In genomic region chr1:204418174-204419063, GRCh38 we compare ENCODE assay signal across 9 cellular contexts. TPM values are rescaled to one million over a fixed set of nuclear protein-coding genes. Genes with fewer than 3 reads are reported as not detected.
DNase-seq lines count a peak whose midpoint lies in the region; ATAC-seq and TF ChIP-seq lines count a peak whose summit lies in the region.
"Had no signal": no experiment of that assay in that cellular context is flagged by ENCODE, and none has a peak within 500 bp of the region (broad histone marks: within the 10 kb centered on the region; RNA-seq: fewer than 3 reads in every experiment).

No MANE protein-coding gene starts in this region.

- no peak overlapping the region for H2BK120ac ChIP-seq in mesenchymal stem cell (ENCODE audit: low read depth, low read length)

- peak overlapping the region; percentile 27 for H4K91ac ChIP-seq in mesenchymal stem cell (ENCODE audit: low read length)

- no peak overlapping the region for H2AFZ ChIP-seq in mesenchymal stem cell (ENCODE audit: low read depth, low read length)

- peak overlapping the region in 1 of 2 experiments; percentile 49 for H3K18ac ChIP-seq in mesenchymal stem cell (ENCODE audit: low read depth in 1 of 2, low read length in 2 of 2)

- H3K9me3 ChIP-seq in A673 (ENCODE audit: low read depth, low read length, poor library complexity, severe bottlenecking) (no peaks in the 10 kb centered on the region), adrenal gland (replicated peaks in 1 of 3) (no peaks in the 10 kb centered on the region), mesenchymal stem cell (ENCODE audit: control insufficient read depth, low read length) (no peaks in the 10 kb centered on the region), psoas muscle (no peaks in the 10 kb centered on the region)

- peak in 1 of 2 donors; percentile 34 for TF ChIP-seq POLR2A in adrenal gland (IDR thresholded peaks at IDR 0.05)

- DNase-seq in A673 (ENCODE audit: low spot score) (no peak), HCEC 1CT (peak; percentile 21), adrenal gland (peak in 3 of 7 donors; percentile 25 to 52 (median 44)), mesenchymal stem cell (peak; percentile 33), cerebellar cortex (ENCODE audit: low spot score) (no peak), psoas muscle (no peak)
- no peak for DNase-seq in stimulated activated CD4-positive, alpha-beta T cell treated with anti-CD3 and anti-CD28 coated beads, Interleukin-2, amount 100 ng/mL, for 48 hours
- DNase-seq: NCI-H1092 had no signal

- no peak for TF ChIP-seq CTCF in A673 (conservative IDR thresholded peaks at IDR 0.05; ENCODE audit: low read depth, low read length)
- TF ChIP-seq CTCF in adrenal gland (IDR thresholded peaks at IDR 0.05), result no peak
- no peak for TF ChIP-seq CTCF in psoas muscle (IDR thresholded peaks at IDR 0.05)

- H3K4me1 ChIP-seq in A673 (ENCODE audit: insufficient read depth, low read length, poor library complexity, severe bottlenecking) (peaks cover 32% of the 10 kb centered on the region), adrenal gland (replicated peaks in 1 of 2) (peaks cover 38 to 44% of the 10 kb centered on the region in 2 donors), mesenchymal stem cell (ENCODE audit: control insufficient read depth, insufficient read depth, low read depth, low read length) (peaks cover 8% of the 10 kb centered on the region), psoas muscle (peaks cover 18% of the 10 kb centered on the region)

- POLR2A ChIA-PET in A673 (lab: Charles Lee; ENCODE audit: low non-redundant PET), result no interaction called here

- H3K14ac ChIP-seq in mesenchymal stem cell (ENCODE audit: low read length in 2 of 2), result no peak overlapping the region

- no peaks in the 10 kb centered on the region for H3K36me3 ChIP-seq in A673 (ENCODE audit: insufficient read depth, low read length, poor library complexity, severe bottlenecking)
- H3K36me3 ChIP-seq in adrenal gland (replicated peaks in 1 of 2), result no peaks in the 10 kb centered on the region
- no peaks in the 10 kb centered on the region for H3K36me3 ChIP-seq in mesenchymal stem cell (ENCODE audit: control insufficient read depth in 1 of 2, insufficient read depth in 2 of 2, low read depth in 1 of 2, low read length in 2 of 2)
- peaks cover 0 to 33% of the 10 kb centered on the region in 2 donors for H3K36me3 ChIP-seq in psoas muscle (ENCODE audit: insufficient read depth in 1 of 2, low read depth in 1 of 2)

- H3K79me1 ChIP-seq in mesenchymal stem cell (replicated peaks; ENCODE audit: low read length, poor library complexity, severe bottlenecking), result peaks cover 2% of the 10 kb centered on the region

- peak overlapping the region; percentile 72 for H2AK5ac ChIP-seq in mesenchymal stem cell (ENCODE audit: low read length, severe bottlenecking)

- CTCF ChIA-PET in A673 (lab: Charles Lee), result no interaction called here

- no peak for ATAC-seq in psoas muscle
- ATAC-seq in GM21717 (IDR thresholded peaks at IDR 0.05; ENCODE audit: unreplicated experiment), result no peak

- peak overlapping the region; percentile 59 for H2BK5ac ChIP-seq in mesenchymal stem cell (ENCODE audit: low read depth, low read length, poor library complexity, severe bottlenecking)

- H3K27me3 ChIP-seq in A673 (replicated peaks; ENCODE audit: insufficient read depth, low read depth, low read length, poor library complexity) (no peaks in the 10 kb centered on the region), adrenal gland (no peaks in the 10 kb centered on the region), mesenchymal stem cell (ENCODE audit: control insufficient read depth in 1 of 2, insufficient read depth in 1 of 2, low read length in 2 of 2) (no peaks in the 10 kb centered on the region), psoas muscle (ENCODE audit: insufficient read depth in 3 of 3, low read length in 2 of 3) (no peaks in the 10 kb centered on the region)

- 61 to 74% (median 72%) methylated on average over 10 of the region's 10 CpGs for WGBS in adrenal gland, 4 donors
- 92% methylated on average over 10 of the region's 10 CpGs for WGBS in mesenchymal stem cell
- 63 to 75% (median 68%) methylated on average over 10 of the region's 10 CpGs for WGBS in psoas muscle, 3 donors

- intact Hi-C loops in A673 (cut with micrococcal nuclease; ENCODE audit: unreplicated experiment) (no loop called here), adrenal gland (cut with DNase I) (no loop called here), psoas muscle (cut with DNase I) (no loop called here)

- peak overlapping the region in 1 of 2 experiments; percentile 72 for H2BK12ac ChIP-seq in mesenchymal stem cell (ENCODE audit: low read length in 2 of 2)

- H3K27ac ChIP-seq in A673 (ENCODE audit: low read depth, low read length, poor library complexity, severe bottlenecking), result peak overlapping the region; percentile 62
- H3K27ac ChIP-seq in adrenal gland, result peak overlapping the region; percentile 86 to 95 (median 89)
- peak overlapping the region; percentile 90 for H3K27ac ChIP-seq in mesenchymal stem cell (ENCODE audit: low read length, poor library complexity, severe bottlenecking)
- H3K27ac ChIP-seq in psoas muscle, result no peak overlapping the region

- no peak overlapping the region for H2BK15ac ChIP-seq in mesenchymal stem cell (ENCODE audit: low read depth, poor library complexity, severe bottlenecking)

- no TSS peak for BruUV-seq in A673 (replicated peaks; lab: Mats Ljungman, UMichigan)

- H3K4me3 ChIP-seq in A673 (ENCODE audit: low read depth, low read length, poor library complexity, severe bottlenecking), result no peak overlapping the region
- H3K4me3 ChIP-seq in adrenal gland, result no peak overlapping the region
- H3K4me3 ChIP-seq in mesenchymal stem cell (ENCODE audit: insufficient read depth in 1 of 2, low read depth in 1 of 2, low read length in 2 of 2), result peak overlapping the region in 1 of 2 experiments; percentile 63
- H3K4me3 ChIP-seq in psoas muscle, result no peak overlapping the region

- no peak overlapping the region for H3K4me2 ChIP-seq in mesenchymal stem cell (ENCODE audit: low read length, poor library complexity, severe bottlenecking)

- H4K8ac ChIP-seq in mesenchymal stem cell (ENCODE audit: low read length), result no peak overlapping the region

- no peak overlapping the region for H3K23ac ChIP-seq in mesenchymal stem cell (ENCODE audit: low read length in 2 of 2)

- H3K4ac ChIP-seq in mesenchymal stem cell (ENCODE audit: low read depth in 1 of 2, low read length in 2 of 2), result peak overlapping the region in 1 of 2 experiments; percentile 3

- H3K9ac ChIP-seq in mesenchymal stem cell (ENCODE audit: low read length), result peak overlapping the region; percentile 88

RNA-seq across cellular contexts. Expression of gene PPP1R15B, which starts 6.8 kb away (rescaled TPM):
- total RNA-seq in A673 (2021), result 46.9 and 52.5 TPM in 2 replicates
- 10 to 100 TPM; 31.8 to 58.9 (median 45.4) TPM for total RNA-seq in adrenal gland
- 10 to 100 TPM in 1 of 3 donors, 1 to 10 TPM in 2; 6.8 to 29.9 (median 8.6) TPM for polyA plus RNA-seq in adrenal gland
- 19.9 TPM for polyA plus RNA-seq in mesenchymal stem cell (2013, experiment 1 of 2)
- 19.0 TPM for polyA plus RNA-seq in mesenchymal stem cell (2013, experiment 2 of 2)
- total RNA-seq in psoas muscle, result 10 to 100 TPM; 15.5 to 35.2 (median 26.0) TPM
- polyA plus RNA-seq in psoas muscle, result 10 to 100 TPM; 12.2 to 23.9 (median 12.9) TPM

RNA-seq across cellular contexts. Expression of gene PLEKHA6, which starts 58.7 kb away (rescaled TPM):
- total RNA-seq in A673 (2021) (0.58 and 0.70 TPM in 2 replicates), adrenal gland (10 to 100 TPM in 1 of 8 donors, 1 to 10 TPM in 7; 2.2 to 13.8 (median 5.8) TPM), psoas muscle (1 to 10 TPM; 1.5 to 7.1 (median 4.8) TPM)
- polyA plus RNA-seq in adrenal gland (10 to 100 TPM in 1 of 3 donors, 1 to 10 TPM in 2; 3.0 to 12.8 (median 3.6) TPM), psoas muscle (1 to 10 TPM in 2 of 3 donors, under 1 TPM in 1; 0.92 to 1.7 (median 1.2) TPM)
- 4.0 TPM for polyA plus RNA-seq in mesenchymal stem cell (2013, experiment 1 of 2)
- 4.8 TPM for polyA plus RNA-seq in mesenchymal stem cell (2013, experiment 2 of 2)

Comparison
In these comparisons a context has a peak if more than half of its experiments do, and no peak if none do; other contexts are left out.
1. DNase-seq: peak in HCEC 1CT (single experiment) and mesenchymal stem cell (single experiment); none in A673 (single experiment), cerebellar cortex (single experiment), psoas muscle (0 of 2) and stimulated activated CD4-positive, alpha-beta T cell treated with anti-CD3 and anti-CD28 coated beads, Interleukin-2, amount 100 ng/mL, for 48 hours (0 of 2).